In the genomic region with DNA sequence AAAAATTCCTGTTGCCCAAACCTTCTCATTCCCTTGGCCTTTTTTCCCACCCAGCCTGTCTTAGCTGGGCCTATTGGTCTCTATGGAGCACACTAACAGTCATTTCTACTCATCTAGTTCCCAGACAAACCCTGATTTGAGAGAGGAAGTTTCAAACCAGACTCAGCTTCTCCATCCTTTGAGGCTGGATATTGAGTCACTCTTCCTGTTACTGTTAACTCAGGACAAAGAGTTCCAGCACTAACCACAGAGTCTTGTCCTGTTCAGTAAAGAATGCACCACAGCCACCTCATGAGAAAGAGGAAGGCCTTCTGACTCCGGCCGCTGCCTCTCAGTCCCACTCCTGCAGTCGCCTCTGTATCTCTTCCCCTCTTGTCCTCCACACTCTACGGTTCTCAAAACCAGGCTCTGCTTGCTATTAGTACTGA, we compare ENCODE assay signal across 2 cellular contexts.
TF ChIP-seq lines count a peak whose summit lies in the region.

No MANE protein-coding gene starts in this region.

TF ChIP-seq in IMR-90, 13 proteins besides CTCF, POLR2A, EP300 and RAD21:
- TF ChIP-seq RCOR1 (IDR thresholded peaks at IDR 0.05; ENCODE audit: insufficient replicate concordance, low read length) (no peak), CHD1 (IDR thresholded peaks at IDR 0.05; ENCODE audit: low read depth, low read length) (no peak), NFE2L2 (IDR thresholded peaks at IDR 0.05; ENCODE audit: low read depth, low read length) (no peak), MAFK (IDR thresholded peaks at IDR 0.05; ENCODE audit: low read depth, low read length) (no peak), CEBPB (IDR thresholded peaks at IDR 0.05; ENCODE audit: low read depth, low read length) (0 out of 2 replicates have a peak, but pooled peaks have one; percentile 56), BHLHE40 (IDR thresholded peaks at IDR 0.05; ENCODE audit: low read depth, low read length) (peak; percentile 45; the same call in 1 of the 2 replicates), RFX5 (IDR thresholded peaks at IDR 0.05; ENCODE audit: low read depth, low read length) (no peak), MAZ (IDR thresholded peaks at IDR 0.05; ENCODE audit: borderline replicate concordance, low read depth, low read length) (no peak), FOS (IDR thresholded peaks at IDR 0.05; ENCODE audit: low read depth, low read length) (peak; percentile 79), SMC3 (IDR thresholded peaks at IDR 0.05; ENCODE audit: low read depth, low read length) (peak; percentile 22; the same call in 1 of the 2 replicates), MXI1 (IDR thresholded peaks at IDR 0.05; ENCODE audit: borderline replicate concordance, low read depth, low read length) (no peak)
- TF ChIP-seq, protein P1, sequence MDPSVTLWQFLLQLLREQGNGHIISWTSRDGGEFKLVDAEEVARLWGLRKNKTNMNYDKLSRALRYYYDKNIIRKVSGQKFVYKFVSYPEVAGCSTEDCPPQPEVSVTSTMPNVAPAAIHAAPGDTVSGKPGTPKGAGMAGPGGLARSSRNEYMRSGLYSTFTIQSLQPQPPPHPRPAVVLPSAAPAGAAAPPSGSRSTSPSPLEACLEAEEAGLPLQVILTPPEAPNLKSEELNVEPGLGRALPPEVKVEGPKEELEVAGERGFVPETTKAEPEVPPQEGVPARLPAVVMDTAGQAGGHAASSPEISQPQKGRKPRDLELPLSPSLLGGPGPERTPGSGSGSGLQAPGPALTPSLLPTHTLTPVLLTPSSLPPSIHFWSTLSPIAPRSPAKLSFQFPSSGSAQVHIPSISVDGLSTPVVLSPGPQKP (IDR thresholded peaks at IDR 0.05; ENCODE audit: borderline replicate concordance, low read depth, low read length): no peak
- TF ChIP-seq, protein P2, sequence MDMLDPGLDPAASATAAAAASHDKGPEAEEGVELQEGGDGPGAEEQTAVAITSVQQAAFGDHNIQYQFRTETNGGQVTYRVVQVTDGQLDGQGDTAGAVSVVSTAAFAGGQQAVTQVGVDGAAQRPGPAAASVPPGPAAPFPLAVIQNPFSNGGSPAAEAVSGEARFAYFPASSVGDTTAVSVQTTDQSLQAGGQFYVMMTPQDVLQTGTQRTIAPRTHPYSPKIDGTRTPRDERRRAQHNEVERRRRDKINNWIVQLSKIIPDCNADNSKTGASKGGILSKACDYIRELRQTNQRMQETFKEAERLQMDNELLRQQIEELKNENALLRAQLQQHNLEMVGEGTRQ (IDR thresholded peaks at IDR 0.05; ENCODE audit: low read depth, low read length): no peak

TF ChIP-seq in GM12878, 131 proteins besides CTCF, POLR2A, EP300 and RAD21:
- TF ChIP-seq MYB (IDR thresholded peaks at IDR 0.05; ENCODE audit: borderline replicate concordance, low read depth, low read length): no peak
- no peak for TF ChIP-seq PKNOX1 (IDR thresholded peaks at IDR 0.05)
- TF ChIP-seq SPI1 (IDR thresholded peaks at IDR 0.05; ENCODE audit: borderline replicate concordance, insufficient read depth, low read depth, low read length): peak; percentile 25; the same call in 1 of the 2 replicates
- TF ChIP-seq NFIC (IDR thresholded peaks at IDR 0.05; ENCODE audit: low read depth, low read length): no peak
- TF ChIP-seq ZNF24 (IDR thresholded peaks at IDR 0.05): no peak
- peak; percentile 52 for TF ChIP-seq RUNX3 (IDR thresholded peaks at IDR 0.05; ENCODE audit: low read length)
- TF ChIP-seq SIN3A (IDR thresholded peaks at IDR 0.05; ENCODE audit: low read depth, low read length): no peak
- TF ChIP-seq CHD4 (IDR thresholded peaks at IDR 0.05): no peak
- no peak for TF ChIP-seq WRNIP1 (IDR thresholded peaks at IDR 0.05; ENCODE audit: borderline replicate concordance, low read depth, low read length)
- no peak for TF ChIP-seq ZNF592 (IDR thresholded peaks at IDR 0.05)
- TF ChIP-seq NBN (IDR thresholded peaks at IDR 0.05): no peak
- no peak for TF ChIP-seq JUND (IDR thresholded peaks at IDR 0.05; ENCODE audit: low read depth, low read length)
- TF ChIP-seq ZNF217 (IDR thresholded peaks at IDR 0.05): no peak
- no peak for TF ChIP-seq ZZZ3 (IDR thresholded peaks at IDR 0.05; ENCODE audit: control insufficient read depth, insufficient read length, low read depth)
